ENCODE assay signal across 8 cellular contexts in the genomic region with DNA sequence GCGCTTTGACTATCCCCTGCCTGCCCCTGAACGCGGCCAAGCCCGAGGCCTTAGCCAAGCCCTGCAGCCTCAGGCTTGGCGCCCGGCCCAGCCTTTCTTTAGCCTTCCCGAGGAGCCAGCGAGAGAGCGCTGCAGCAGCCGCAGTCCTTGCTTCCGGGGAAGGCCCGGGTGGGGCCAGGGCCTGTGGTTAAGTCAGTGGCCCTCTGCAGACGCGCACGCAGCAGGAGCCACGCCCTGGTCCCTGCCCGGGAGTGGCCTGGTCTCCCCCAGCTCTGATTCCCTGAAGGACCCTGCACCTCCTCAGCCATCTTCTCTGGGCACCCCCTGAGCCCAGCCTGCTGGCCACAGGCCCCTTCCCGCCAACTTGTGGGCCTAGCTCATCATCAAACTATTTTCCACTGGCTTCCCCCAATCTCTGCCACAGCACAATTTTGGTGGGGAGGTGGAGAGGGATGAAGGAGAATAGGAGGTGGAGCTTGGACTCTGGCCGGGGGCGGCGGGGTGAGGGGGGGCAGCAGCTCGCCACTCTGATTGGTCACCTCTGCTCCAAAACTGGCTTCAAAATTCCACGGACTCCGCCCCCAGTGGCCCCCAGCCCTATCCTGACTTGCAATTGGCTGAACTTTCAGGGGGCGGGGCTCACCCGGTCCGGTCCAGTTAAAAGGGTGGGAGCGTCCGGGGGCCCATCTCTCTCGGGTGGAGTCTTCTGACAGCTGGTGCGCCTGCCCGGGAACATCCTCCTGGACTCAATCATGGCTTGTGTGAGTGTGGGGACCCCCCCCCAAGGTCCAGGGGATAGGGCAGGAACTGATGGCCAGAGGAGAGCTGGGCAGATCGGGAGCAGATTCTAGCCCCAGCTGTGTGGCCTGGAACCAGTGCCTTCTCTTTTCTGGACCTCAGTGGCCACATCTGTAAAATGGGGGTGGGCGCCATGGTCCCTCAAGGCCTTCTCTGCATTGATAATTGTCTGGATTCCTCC. TPM values are rescaled to one million over a fixed set of nuclear protein-coding genes. Genes with fewer than 3 reads are reported as not detected.
DNase-seq lines count a peak whose midpoint lies in the region; ATAC-seq and TF ChIP-seq lines count a peak whose summit lies in the region.

A gene (plus strand): TSS at position 686 of the 979 bp plus-strand sequence. CDS start 67 bp downstream, at position 753.

- TF ChIP-seq CTCF in WI38 (IDR thresholded peaks at IDR 0.05; ENCODE audit: low read depth, low read length) (no peak), choroid plexus epithelial cell (conservative IDR thresholded peaks at IDR 0.05; ENCODE audit: low read depth, low read length) (peak; percentile 41), kidney epithelial cell (IDR thresholded peaks at IDR 0.05; ENCODE audit: insufficient read depth, low read length, poor library complexity, severe bottlenecking) (peak; percentile 22)

- peaks cover 7% of the 10 kb centered on the region for H3K4me1 ChIP-seq in ES-I3 (ENCODE audit: insufficient read depth, low read length)

- H3K4me3 ChIP-seq in H7 (ENCODE audit: insufficient read depth, low read depth, low read length), result peak within 1 kb of the TSS; percentile 48
- H3K4me3 ChIP-seq in WI38 (ENCODE audit: low read depth, low read length), result peak within 1 kb of the TSS; percentile 99
- peak within 1 kb of the TSS; percentile 80 for H3K4me3 ChIP-seq in choroid plexus epithelial cell (ENCODE audit: low read depth, low read length)
- peak within 1 kb of the TSS; percentile 50 for H3K4me3 ChIP-seq in kidney epithelial cell (ENCODE audit: low read depth, low read length)

- DNase-seq in H7 (peak; percentile 94), NCI-H146 treated with DMSO at 0.1 percent for 48 hours (lab: John Stamatoyannopoulos, UW; ENCODE audit: unreplicated experiment) (peak; percentile 1), choroid plexus epithelial cell (ENCODE audit: low read depth) (peak; percentile 97), kidney epithelial cell (ENCODE audit: low read depth) (peak; percentile 79)
- DNase-seq in stimulated activated CD4-positive, alpha-beta T cell treated with anti-CD3 and anti-CD28 coated beads, Interleukin-15, amount 100 ng/mL, for 1 hour (ENCODE audit: low read depth in 1 of 2, low spot score in 1 of 2), result peak; percentile 30 to 31

- H3K36me3 ChIP-seq in ES-I3 (ENCODE audit: insufficient read depth, low read length), result no peaks in the 10 kb centered on the region
- no peaks in the 10 kb centered on the region for H3K36me3 ChIP-seq in H7 (replicated peaks; ENCODE audit: control insufficient read depth, insufficient read depth, low read length)
- H3K36me3 ChIP-seq in kidney epithelial cell (ENCODE audit: control insufficient read depth, insufficient read depth, low read length), result peaks cover 2% of the 10 kb centered on the region

- peak within 1 kb of the TSS; percentile 66 for H3K9ac ChIP-seq in ES-I3 (ENCODE audit: low read depth, low read length)

- ATAC-seq in HG03378 (IDR thresholded peaks at IDR 0.05; ENCODE audit: unreplicated experiment), result no peak

- H3K27me3 ChIP-seq in H7 (ENCODE audit: control insufficient read depth, insufficient read depth, low read length) (no peaks in the 10 kb centered on the region), kidney epithelial cell (ENCODE audit: control insufficient read depth, insufficient read depth, low read length) (no peaks in the 10 kb centered on the region)

- no peaks in the 10 kb centered on the region for H3K9me3 ChIP-seq in ES-I3 (ENCODE audit: control insufficient read depth, insufficient read depth, low read length)

RNA-seq across cellular contexts. Expression of the gene that starts here (rescaled TPM):
- total RNA-seq in H7 (2014; rRNA removed; shearing (Covaris generic)), result 183 and 206 TPM in 2 replicates
- 500 and 806 TPM in 2 replicates for total RNA-seq in kidney epithelial cell

Comparison
In these comparisons a context has a peak if more than half of its experiments do, and no peak if none do; other contexts are left out.
1. DNase-seq: peak in every context shown above with its lines; median percentile 97 in choroid plexus epithelial cell; 94 in H7; 79 in kidney epithelial cell; 30 in stimulated activated CD4-positive, alpha-beta T cell treated with anti-CD3 and anti-CD28 coated beads, Interleukin-15, amount 100 ng/mL, for 1 hour; 1 in NCI-H146 treated with DMSO at 0.1 percent for 48 hours.
2. H3K4me3 ChIP-seq: peak in every context shown above with its lines; median percentile 99 in WI38; 80 in choroid plexus epithelial cell; 50 in kidney epithelial cell; 48 in H7.